ENCODE assay signal across 34 cellular contexts in the genomic region with DNA sequence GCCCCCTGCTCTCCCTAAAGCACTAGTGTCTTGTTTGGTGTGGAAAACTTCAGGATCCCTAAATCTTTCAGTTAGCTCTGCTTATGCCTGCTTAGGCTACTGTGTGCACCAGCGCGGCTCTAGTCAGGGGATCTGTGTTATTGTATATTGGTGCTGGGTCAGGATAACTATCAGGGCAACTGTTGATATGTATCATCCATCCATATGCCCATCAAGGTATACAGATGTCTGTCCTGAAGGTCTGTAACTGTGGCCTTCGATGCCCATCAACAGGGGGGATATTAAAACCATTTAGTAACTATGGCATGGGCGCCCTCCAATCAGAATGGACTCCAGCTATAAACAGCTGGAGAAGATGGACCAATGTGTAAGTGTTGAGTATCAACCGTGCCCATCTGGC.
"Had no signal": no experiment of that assay in that cellular context is flagged by ENCODE, and none has a peak within 500 bp of the region (broad histone marks: within the 10 kb centered on the region; RNA-seq: fewer than 3 reads in every experiment).

No MANE protein-coding gene starts in this region.

- H3K9ac ChIP-seq: KMS-11 had no signal

- H3K4me3 ChIP-seq: MG63 had no signal

- H3K36me3 ChIP-seq: MG63 had no signal

- H3K9me3 ChIP-seq: MG63 had no signal

- H3K27ac ChIP-seq: KMS-11 had no signal

- DNase-seq: Karpas-422, Kasumi-1, MG63, MM.1S, MV-4-11, NCI-H1048, NCI-H1092, NCI-H1092 treated with DMSO at 0.1 percent for 48 hours, NCI-H1105, NCI-H1105 treated with DMSO at 0.1 percent for 48 hours, NCI-H1417, NCI-H1417 treated with DMSO at 0.1 percent for 48 hours, NCI-H1436, NCI-H1436 treated with DMSO at 0.1 percent for 48 hours, NCI-H146, NCI-H1694, NCI-H1694 treated with DMSO at 0.1 percent for 48 hours, NCI-H187, NCI-H187 treated with DMSO at 0.1 percent for 48 hours, NCI-H1930, NCI-H2029, NCI-H2029 treated with DMSO at 0.1 percent for 48 hours, NCI-H2081, NCI-H2081 treated with DMSO at 0.1 percent for 48 hours, NCI-H2107, NCI-H2171, NCI-H2171 treated with DMSO at 0.1 percent for 48 hours, NCI-H2227 treated with DMSO at 0.1 percent for 48 hours, NCI-H226, NCI-H345, NCI-H446, NCI-H446 treated with DMSO at 0.1 percent for 48 hours, NCI-H510A had no signal

- H3K4me2 ChIP-seq: KMS-11 had no signal

- H3K27me3 ChIP-seq: MG63 had no signal
